ENCODE assay signal across 26 cellular contexts in the genomic region with DNA sequence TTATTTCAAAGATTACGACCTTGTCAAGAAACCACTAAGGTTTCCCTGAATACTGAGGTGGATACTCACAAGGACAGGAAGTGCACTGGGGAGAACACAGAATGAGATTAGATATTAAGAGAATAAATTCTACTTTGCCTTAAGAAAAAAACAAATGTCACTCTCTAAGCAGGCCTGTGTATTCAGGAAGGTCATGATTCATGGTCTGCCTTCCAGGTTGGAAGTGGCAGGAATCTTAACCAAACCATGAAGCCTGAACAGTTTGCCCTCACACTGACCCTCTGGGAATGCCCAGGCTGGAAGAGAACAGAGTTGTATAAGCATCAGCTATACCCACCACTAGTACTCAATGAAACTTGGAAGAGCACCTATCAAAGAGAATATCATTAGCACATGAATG.
"Had no signal": no experiment of that assay in that cellular context is flagged by ENCODE, and none has a peak within 500 bp of the region (broad histone marks: within the 10 kb centered on the region; RNA-seq: fewer than 3 reads in every experiment).

No MANE protein-coding gene starts in this region.

- H3K27ac ChIP-seq: ascending aorta, SK-N-MC, WERI-Rb-1 had no signal

- H3K36me3 ChIP-seq: ascending aorta, WERI-Rb-1 had no signal

- H3K27ac Mint-ChIP-seq: activated CD8-positive, alpha-beta T cell treated with anti-CD3 and anti-CD28 coated beads, Interleukin-2, amount 10 ng/mL, durations not matched to agents 7 days and 5 days; activated naive CD4-positive, alpha-beta T cell treated with anti-CD3 and anti-CD28 coated beads, Interleukin-2, amount 50 U/mL, for 24 hours; activated T-helper 1 cell treated with anti-CD3 and anti-CD28 coated beads, Interleukin-12 subunit alpha, Interleukin-12 subunit beta, Interleukin-2, Interleukin-4 antibody, amounts not matched to agents 30 ng/mL and 10 ng/mL and 1 ng/mL, durations not matched to agents 14 hours and 24 hours and 36 hours; brain; T-cell had no signal

- H3K36me3 Mint-ChIP-seq: activated naive CD4-positive, alpha-beta T cell treated with anti-CD3 and anti-CD28 coated beads, Interleukin-2, amount 50 U/mL, for 24 hours; T-cell had no signal

- H3K9me3 Mint-ChIP-seq: activated naive CD4-positive, alpha-beta T cell treated with anti-CD3 and anti-CD28 coated beads, Interleukin-2, amount 50 U/mL, for 24 hours; activated T-helper 1 cell treated with anti-CD3 and anti-CD28 coated beads, Interleukin-12 subunit alpha, Interleukin-12 subunit beta, Interleukin-2, Interleukin-4 antibody, amounts not matched to agents 30 ng/mL and 10 ng/mL and 1 ng/mL, durations not matched to agents 14 hours and 24 hours and 36 hours; central memory CD8-positive, alpha-beta T cell; T-cell had no signal

- DNase-seq: activated CD4-positive, alpha-beta T cell treated with anti-CD3 and anti-CD28 coated beads for 48 hours; activated CD4-positive, alpha-beta T cell treated with anti-CD3 and anti-CD28 coated beads, Interleukin-2, amount 50 U/mL, for 4 hours; activated CD8-positive, alpha-beta memory T cell treated with anti-CD3 and anti-CD28 coated beads, Interleukin-2, amount 50 U/mL, for 48 hours; activated CD8-positive, alpha-beta T cell treated with anti-CD3 and anti-CD28 coated beads, Interleukin-2, amount 10 ng/mL, durations not matched to agents 7 days and 5 days; activated effector memory CD4-positive, alpha-beta T cell treated with Interleukin-2 at 50 U/mL for 16 hours; activated naive CD4-positive, alpha-beta T cell; activated T-cell treated with anti-CD3 and anti-CD28 coated beads, Interleukin-2, amount 50 U/mL, for 1 hour; NCI-H146; NCI-H1930; NCI-H2107; NCI-H2171 treated with DMSO at 0.1 percent for 48 hours; NCI-H226; NCI-H510A; NCI-H526 treated with DMSO at 0.1 percent for 48 hours; NCI-H82; RPMI8226; T-cell; WERI-Rb-1 had no signal

- H3K4me3 ChIP-seq: ascending aorta, SK-N-MC had no signal

- H3K4me1 ChIP-seq: ascending aorta had no signal

- ATAC-seq: activated CD4-positive, CD25-positive, alpha-beta regulatory T cell treated with anti-CD3 and anti-CD28 coated beads, Interleukin-2, amount 50 U/mL, for 24 hours; activated CD8-positive, alpha-beta T cell treated with anti-CD3 and anti-CD28 coated beads, Interleukin-2, amount 10 ng/mL, durations not matched to agents 7 days and 5 days; Right ventricle myocardium inferior; T-cell had no signal

- H3K4me1 Mint-ChIP-seq: activated naive CD4-positive, alpha-beta T cell treated with anti-CD3 and anti-CD28 coated beads, Interleukin-2, amount 50 U/mL, for 24 hours; brain; central memory CD8-positive, alpha-beta T cell; T-cell had no signal

- H3K27me3 Mint-ChIP-seq: brain had no signal

- H3K27me3 ChIP-seq: ascending aorta had no signal

- H3K4me3 Mint-ChIP-seq: activated CD8-positive, alpha-beta T cell treated with anti-CD3 and anti-CD28 coated beads, Interleukin-2, amount 10 ng/mL, durations not matched to agents 7 days and 5 days; activated naive CD4-positive, alpha-beta T cell treated with anti-CD3 and anti-CD28 coated beads, Interleukin-2, amount 50 U/mL, for 24 hours; activated T-helper 1 cell treated with anti-CD3 and anti-CD28 coated beads, Interleukin-12 subunit alpha, Interleukin-12 subunit beta, Interleukin-2, Interleukin-4 antibody, amounts not matched to agents 30 ng/mL and 10 ng/mL and 1 ng/mL, durations not matched to agents 14 hours and 24 hours and 36 hours; brain; central memory CD8-positive, alpha-beta T cell; T-cell had no signal
